ENCODE assay signal across 18 cellular contexts in the genomic region with DNA sequence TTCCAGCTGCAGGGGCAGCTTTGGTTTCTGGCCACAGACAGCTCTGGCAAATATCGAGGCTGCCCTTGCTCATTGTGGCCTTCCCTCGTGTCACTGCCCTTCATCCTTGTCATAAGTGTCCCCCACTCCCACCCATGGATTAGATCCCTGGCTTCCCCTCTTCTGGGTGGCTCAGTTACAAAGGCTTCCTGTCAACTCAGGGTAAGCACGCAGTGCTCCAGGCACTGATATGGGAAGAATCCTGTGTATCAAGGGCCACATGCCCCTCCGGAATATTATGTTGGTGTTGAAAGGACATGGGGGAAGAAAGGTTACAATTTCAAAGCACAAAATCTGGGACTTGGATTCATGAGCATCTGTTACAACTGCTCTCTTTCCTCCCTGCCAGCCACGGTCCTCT.
DNase-seq lines count a peak whose midpoint lies in the region; ATAC-seq and TF ChIP-seq lines count a peak whose summit lies in the region.
"Had no signal": no experiment of that assay in that cellular context is flagged by ENCODE, and none has a peak within 500 bp of the region (broad histone marks: within the 10 kb centered on the region; RNA-seq: fewer than 3 reads in every experiment).

No MANE protein-coding gene starts in this region.

- in situ Hi-C loops in GM13977 (cut with MboI; ENCODE audit: low pct_unique_long_range_greater_than_20kb, low sequenced_read_pairs, unreplicated experiment), result no loop called here

- peaks cover 23% of the 10 kb centered on the region for H3K27me3 Mint-ChIP-seq in GM23338 (ENCODE audit: insufficient read depth, low read depth, poor library complexity)

- H3K4me3 ChIP-seq in GM23338 (0 out of 2 replicates have a peak overlapping the region, but pooled peaks have one; percentile 7), SJSA1 (no peak overlapping the region), fibroblast of lung (replicated peaks in 1 of 4; ENCODE audit: control extremely low read depth in 1 of 4, insufficient read depth in 1 of 4, low read depth in 3 of 4, low read length in 4 of 4) (no peak overlapping the region), osteoblast (ENCODE audit: insufficient read depth, low read length) (no peak overlapping the region), BE2C (ENCODE audit: low read depth, low read length) (no peak overlapping the region)
- H3K4me3 ChIP-seq: sigmoid colon, SK-N-MC had no signal

- H3F3A ChIP-seq in GM23338 (replicated peaks; ENCODE audit: low read depth), result no peaks in the 10 kb centered on the region

- H3K9me3 ChIP-seq in SJSA1 (replicated peaks), result no peaks in the 10 kb centered on the region
- H3K9me3 ChIP-seq in fibroblast of lung (ENCODE audit: control insufficient read depth, insufficient read depth, low read depth, low read length), result no peaks in the 10 kb centered on the region
- no peaks in the 10 kb centered on the region for H3K9me3 ChIP-seq in osteoblast (ENCODE audit: low read depth, low read length)
- H3K9me3 ChIP-seq in BE2C, result no peaks in the 10 kb centered on the region
- H3K9me3 ChIP-seq: sigmoid colon had no signal

- peaks cover 59% of the 10 kb centered on the region for H3K79me2 ChIP-seq in GM23338 (replicated peaks; ENCODE audit: insufficient read depth)
- peaks cover 7% of the 10 kb centered on the region for H3K79me2 ChIP-seq in fibroblast of lung (ENCODE audit: control insufficient read depth, insufficient read depth, low read length)
- H3K79me2 ChIP-seq in osteoblast (ENCODE audit: insufficient read depth, low read length), result peaks cover 50% of the 10 kb centered on the region

- no peaks in the 10 kb centered on the region; the same call in 2 of the 3 replicates for H3K9me3 Mint-ChIP-seq in GM23338
- H3K9me3 Mint-ChIP-seq: immature natural killer cell, memory B cell, neural crest cell had no signal

- H4K20me1 ChIP-seq in GM23338 (replicated peaks; ENCODE audit: insufficient read depth) (no peaks in the 10 kb centered on the region), fibroblast of lung (ENCODE audit: control insufficient read depth, extremely low read depth, insufficient read depth, low read length) (no peaks in the 10 kb centered on the region), osteoblast (ENCODE audit: insufficient read depth, low read length) (no peaks in the 10 kb centered on the region)

- H3K4me2 ChIP-seq in GM23338 (peak overlapping the region; percentile 27), fibroblast of lung (ENCODE audit: extremely low read depth, insufficient read depth, low read length) (peak overlapping the region; percentile 59), osteoblast (ENCODE audit: insufficient read depth, low read length) (peak overlapping the region; percentile 57)

- H3K27me3 ChIP-seq in GM23338 (ENCODE audit: insufficient read depth) (no peaks in the 10 kb centered on the region; the same call in 1 of the 2 replicates), SJSA1 (replicated peaks) (no peaks in the 10 kb centered on the region), fibroblast of lung (ENCODE audit: control insufficient read depth, insufficient read depth, low read length) (no peaks in the 10 kb centered on the region), osteoblast (ENCODE audit: insufficient read depth, low read length) (no peaks in the 10 kb centered on the region), BE2C (no peaks in the 10 kb centered on the region)
- H3K27me3 ChIP-seq: sigmoid colon had no signal

- TF ChIP-seq CTCF in GM23338 (conservative IDR thresholded peaks at IDR 0.05; ENCODE audit: low read depth in 2 of 2), result no peak
- no peak for TF ChIP-seq CTCF in fibroblast of lung (conservative IDR thresholded peaks at IDR 0.05 in 1 of 2, IDR thresholded peaks at IDR 0.05 in 1 of 2; ENCODE audit: low read depth in 1 of 2, low read length in 2 of 2)
- no peak for TF ChIP-seq CTCF in osteoblast (IDR thresholded peaks at IDR 0.05; ENCODE audit: extremely low read depth, low read depth, low read length)
- no peak for TF ChIP-seq CTCF in GM13977 (IDR thresholded peaks at IDR 0.05; ENCODE audit: extremely low read depth, insufficient read depth, missing control alignments)
- no peak for TF ChIP-seq CTCF in BE2C (IDR thresholded peaks at IDR 0.05; ENCODE audit: low read depth, low read length)

- H3K36me3 Mint-ChIP-seq in GM23338 (ENCODE audit: low read depth), result peaks cover 21% of the 10 kb centered on the region
- H3K36me3 Mint-ChIP-seq: immature natural killer cell, memory B cell had no signal

- H3K36me3 ChIP-seq in GM23338 (ENCODE audit: insufficient read depth) (no peaks in the 10 kb centered on the region), SJSA1 (no peaks in the 10 kb centered on the region), fibroblast of lung (ENCODE audit: control insufficient read depth, insufficient read depth, low read length) (no peaks in the 10 kb centered on the region), osteoblast (ENCODE audit: insufficient read depth, low read length) (no peaks in the 10 kb centered on the region), BE2C (no peaks in the 10 kb centered on the region)

- DNase-seq in GM23338 (ENCODE audit: low spot score) (no peak), SJSA1 (ENCODE audit: low read depth in 1 of 2, low spot score in 2 of 2) (no peak), fibroblast of lung (ENCODE audit: low read depth in 2 of 2) (no peak), osteoblast (ENCODE audit: insufficient read length, low spot score, missing footprints) (no peak), GM13977 (ENCODE audit: low spot score) (no peak), BE2C (no peak)
- DNase-seq: activated naive CD4-positive, alpha-beta T cell treated with anti-CD3 and anti-CD28 coated beads, Interleukin-2, amount 50 U/mL, for 16 hours; immature natural killer cell; KG1; NCI-H1092; NCI-H524 treated with DMSO at 0.1 percent for 48 hours; sigmoid colon had no signal

- H2AFZ ChIP-seq in GM23338 (no peak overlapping the region), fibroblast of lung (ENCODE audit: low read length) (no peak overlapping the region), osteoblast (ENCODE audit: low read length) (no peak overlapping the region)

- H3K27ac ChIP-seq in GM23338 (ENCODE audit: low read depth) (no peak overlapping the region; the same call in 1 of the 2 replicates), SJSA1 (peak overlapping the region; percentile 98), fibroblast of lung (ENCODE audit: insufficient read depth, low read length) (peak overlapping the region; percentile 71), osteoblast (ENCODE audit: low read depth, low read length) (peak overlapping the region; percentile 79)
- H3K27ac ChIP-seq: SK-N-MC had no signal

- ATAC-seq in GM23338 (no peak), HG03135 (IDR thresholded peaks at IDR 0.05; ENCODE audit: unreplicated experiment) (no peak), GM21723 (IDR thresholded peaks at IDR 0.05; ENCODE audit: unreplicated experiment) (no peak)

- peak overlapping the region; percentile 3 for H3K9ac ChIP-seq in fibroblast of lung (ENCODE audit: insufficient read depth, low read length)

- H3K4me1 Mint-ChIP-seq in GM23338, result peaks cover 90% of the 10 kb centered on the region
- H3K4me1 Mint-ChIP-seq: B cell, immature natural killer cell had no signal

- H3K27ac Mint-ChIP-seq in GM23338, result peak overlapping the region; percentile 75
- H3K27ac Mint-ChIP-seq: B cell, immature natural killer cell, memory B cell had no signal

- H3K4me1 ChIP-seq in GM23338 (ENCODE audit: insufficient read depth) (peaks cover 71% of the 10 kb centered on the region), SJSA1 (replicated peaks) (peaks cover 35% of the 10 kb centered on the region), fibroblast of lung (ENCODE audit: control insufficient read depth, extremely low read depth, insufficient read depth, low read length) (peaks cover 20% of the 10 kb centered on the region), osteoblast (ENCODE audit: insufficient read depth, low read length) (peaks cover 32% of the 10 kb centered on the region), BE2C (no peaks in the 10 kb centered on the region)

- no peaks in the 10 kb centered on the region for H3K9me2 ChIP-seq in GM23338 (ENCODE audit: insufficient read depth)

- H3K4me3 Mint-ChIP-seq in GM23338, result peak overlapping the region; percentile 31; the same call in 1 of the 3 replicates
- H3K4me3 Mint-ChIP-seq: B cell, immature natural killer cell, memory B cell, neural crest cell had no signal

TF ChIP-seq in GM23338, 12 proteins besides CTCF, POLR2A, EP300 and RAD21 (continues in another document):
- no peak for TF ChIP-seq STAT1 (IDR thresholded peaks at IDR 0.05; ENCODE audit: unreplicated experiment)
- no peak for TF ChIP-seq CREB1 (CRISPR knock-in tag; IDR thresholded peaks at IDR 0.05; ENCODE audit: low read depth)
- TF ChIP-seq REST (IDR thresholded peaks at IDR 0.05; ENCODE audit: unreplicated experiment), result no peak
